Comparison of ENCODE assay signal across 21 cellular contexts in the genomic region with DNA sequence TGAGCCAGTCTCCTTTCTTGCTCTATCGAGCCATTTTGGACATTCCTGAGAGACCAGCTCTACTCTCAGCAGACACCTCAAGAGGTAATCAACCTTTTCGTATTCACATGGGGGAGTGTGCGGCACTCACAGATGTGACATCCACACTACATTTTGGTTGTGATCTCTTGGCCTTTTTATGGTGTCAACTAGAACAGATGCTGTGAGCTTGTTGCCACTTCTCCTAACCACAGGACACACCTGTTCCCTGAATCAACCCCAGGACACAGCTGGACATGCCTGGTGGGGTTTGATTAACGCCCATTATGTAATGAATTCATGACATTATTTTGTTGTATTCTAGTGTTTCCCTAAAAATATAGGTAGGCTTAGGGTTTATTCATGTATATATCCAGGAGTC.
"Had no signal": no experiment of that assay in that cellular context is flagged by ENCODE, and none has a peak within 500 bp of the region (broad histone marks: within the 10 kb centered on the region; RNA-seq: fewer than 3 reads in every experiment).

No MANE protein-coding gene starts in this region.

- H3K4me3 ChIP-seq: coronary artery, gastrocnemius medialis, hepatocyte, left lung, ovary, psoas muscle, sigmoid colon, thoracic aorta, tibial nerve, upper lobe of left lung had no signal

- H3K4me1 Mint-ChIP-seq: natural killer cell had no signal

- H3K4me1 ChIP-seq: gastrocnemius medialis, left lung, psoas muscle, sigmoid colon, tibial nerve, upper lobe of left lung had no signal

- H3K9me3 ChIP-seq: gastrocnemius medialis, left lung, ovary, psoas muscle, sigmoid colon, thoracic aorta, tibial nerve, upper lobe of left lung had no signal

- H3K36me3 Mint-ChIP-seq: natural killer cell; stimulated activated naive B cell treated with anti-CD40 and anti-IgM and Interleukin-4, amounts not matched to agents 10 μg/mL and 1 μg/mL and 100 μg/mL, for 72 hours had no signal

- H3K4me2 ChIP-seq: hepatocyte had no signal

- H3K36me3 ChIP-seq: gastrocnemius medialis, left lung, ovary, sigmoid colon, thoracic aorta, tibial nerve, upper lobe of left lung had no signal

- H3K27ac Mint-ChIP-seq: effector memory CD8-positive, alpha-beta T cell; natural killer cell; stimulated activated naive B cell treated with anti-CD40 and anti-IgM and Interleukin-4, amounts not matched to agents 10 μg/mL and 1 μg/mL and 100 μg/mL, for 72 hours; stimulated activated naive CD8-positive, alpha-beta T cell treated with anti-CD3 and anti-CD28 coated beads, Interleukin-15, Interleukin-2, amounts not matched to agents 100 ng/mL and 50 ng/mL, for 24 hours had no signal

- DNase-seq: dermis blood vessel endothelial cell; effector memory CD8-positive, alpha-beta T cell; foreskin fibroblast; gastrocnemius medialis; head of caudate nucleus; left cardiac atrium; left lung; natural killer cell; occipital lobe; ovary; posterior cingulate gyrus; psoas muscle; right cardiac atrium; sigmoid colon; stimulated activated naive B cell treated with anti-CD40 and anti-IgM and Interleukin-4, amounts not matched to agents 10 μg/mL and 1 μg/mL and 100 μg/mL, for 72 hours; upper lobe of left lung had no signal

- H3K27me3 ChIP-seq: gastrocnemius medialis, hepatocyte, ovary, tibial nerve, upper lobe of left lung had no signal

- H3K4me3 Mint-ChIP-seq: effector memory CD8-positive, alpha-beta T cell; natural killer cell; stimulated activated naive B cell treated with anti-CD40 and anti-IgM and Interleukin-4, amounts not matched to agents 10 μg/mL and 1 μg/mL and 100 μg/mL, for 72 hours; stimulated activated naive CD8-positive, alpha-beta T cell treated with anti-CD3 and anti-CD28 coated beads, Interleukin-15, Interleukin-2, amounts not matched to agents 100 ng/mL and 50 ng/mL, for 24 hours had no signal

- H3K27ac ChIP-seq: coronary artery, gastrocnemius medialis, hepatocyte, left lung, ovary, psoas muscle, sigmoid colon, thoracic aorta, tibial nerve, upper lobe of left lung had no signal

- H3K9me3 Mint-ChIP-seq: effector memory CD8-positive, alpha-beta T cell; natural killer cell; stimulated activated naive B cell treated with anti-CD40 and anti-IgM and Interleukin-4, amounts not matched to agents 10 μg/mL and 1 μg/mL and 100 μg/mL, for 72 hours; stimulated activated naive CD8-positive, alpha-beta T cell treated with anti-CD3 and anti-CD28 coated beads, Interleukin-15, Interleukin-2, amounts not matched to agents 100 ng/mL and 50 ng/mL, for 24 hours had no signal
